Comparison of ENCODE assay signal across 18 cellular contexts in genomic region chr16:66508914-66509496, GRCh38. TPM values are rescaled to one million over a fixed set of nuclear protein-coding genes. Genes with fewer than 3 reads are reported as not detected.
DNase-seq lines count a peak whose midpoint lies in the region; ATAC-seq and TF ChIP-seq lines count a peak whose summit lies in the region.
"Had no signal": no experiment of that assay in that cellular context is flagged by ENCODE, and none has a peak within 500 bp of the region (broad histone marks: within the 10 kb centered on the region; RNA-seq: fewer than 3 reads in every experiment).

No MANE protein-coding gene starts in this region.

- no peaks in the 10 kb centered on the region for H3K9me3 Mint-ChIP-seq in natural killer cell
- H3K9me3 Mint-ChIP-seq: natural killer cell treated with Interleukin-12 subunit alpha and Interleukin-12 subunit beta and Interleukin-15 and Interleukin-18, amount 100 ng/mL, for 72 hours; stimulated activated naive CD8-positive, alpha-beta T cell treated with anti-CD3 and anti-CD28 coated beads, Interleukin-15, Interleukin-2, amounts not matched to agents 100 ng/mL and 50 ng/mL, for 24 hours; T-helper 1 cell treated with Interleukin-12 subunit alpha and Interleukin-12 subunit beta and Interleukin-4 antibody, amounts not matched to agents 30 μg/mL and 1 μg/mL, for 36 hours had no signal

- peaks cover 0 to 43% (median 0%) of the 10 kb centered on the region in 11 experiments; a peak in 9 of 22 replicates for H3K36me3 ChIP-seq in BLaER1 treated with 17β-estradiol and CSF1 and Interleukin-3, amounts not matched to agents 10 nM and 100 nM
- H3K36me3 ChIP-seq in right lobe of liver (no peaks in the 10 kb centered on the region), sigmoid colon (peaks cover 0 to 55% (median 11%) of the 10 kb centered on the region in 4 donors), HAP-1 (replicated peaks) (0 out of 2 replicates have a peak, but pooled peaks cover 6% of the 10 kb centered on the region)
- H3K36me3 ChIP-seq: MG63 had no signal

- TF ChIP-seq CTCF in VCaP (conservative IDR thresholded peaks at IDR 0.05) (no peak), right lobe of liver (IDR thresholded peaks at IDR 0.05) (no peak), sigmoid colon (IDR thresholded peaks at IDR 0.05) (no peak), natural killer cell (IDR thresholded peaks at IDR 0.05) (no peak)

- H3K4me2 ChIP-seq in BLaER1 treated with 17β-estradiol and CSF1 and Interleukin-3, amounts not matched to agents 10 nM and 100 nM: peak overlapping the region in 10 of 11 experiments; percentile 9 to 61 (median 41); a peak in 16 of 22 replicates

- no peaks in the 10 kb centered on the region for H3K27me3 ChIP-seq in BLaER1 treated with 17β-estradiol and CSF1 and Interleukin-3, amounts not matched to agents 10 nM and 100 nM
- H3K27me3 ChIP-seq in right lobe of liver (no peaks in the 10 kb centered on the region), sigmoid colon (no peaks in the 10 kb centered on the region), HAP-1 (ENCODE audit: low read depth) (no peaks in the 10 kb centered on the region)
- H3K27me3 ChIP-seq: MG63 had no signal

- H3K27ac ChIP-seq in BLaER1 treated with 17β-estradiol and CSF1 and Interleukin-3, amounts not matched to agents 10 nM and 100 nM: peak overlapping the region in 4 of 11 experiments; percentile 8 to 28 (median 16); a peak in 2 of 22 replicates
- H3K27ac ChIP-seq in VCaP (peak overlapping the region; percentile 77), right lobe of liver (peak overlapping the region in 1 of 3 donors; percentile 99), sigmoid colon (no peak overlapping the region)

- no peak overlapping the region for H3K27ac Mint-ChIP-seq in natural killer cell
- H3K27ac Mint-ChIP-seq: natural killer cell treated with Interleukin-12 subunit alpha and Interleukin-12 subunit beta and Interleukin-15 and Interleukin-18, amount 100 ng/mL, for 72 hours; stimulated activated naive CD8-positive, alpha-beta T cell treated with anti-CD3 and anti-CD28 coated beads, Interleukin-15, Interleukin-2, amounts not matched to agents 100 ng/mL and 50 ng/mL, for 24 hours; T-helper 1 cell treated with Interleukin-12 subunit alpha and Interleukin-12 subunit beta and Interleukin-4 antibody, amounts not matched to agents 30 μg/mL and 1 μg/mL, for 36 hours had no signal

- no peaks in the 10 kb centered on the region for H4K20me1 ChIP-seq in BLaER1 treated with 17β-estradiol and CSF1 and Interleukin-3, amounts not matched to agents 10 nM and 100 nM

- peaks cover 0 to 9% of the 10 kb centered on the region in 2 donors for H3K4me1 Mint-ChIP-seq in natural killer cell

- ATAC-seq in right lobe of liver (no peak), natural killer cell (no peak)
- ATAC-seq: natural killer cell treated with Interleukin-12 subunit alpha and Interleukin-12 subunit beta and Interleukin-15 and Interleukin-18, amount 100 ng/mL, for 72 hours had no signal

- intact Hi-C loops in right lobe of liver (cut with DNase I): no loop called here
- intact Hi-C loops in sigmoid colon (cut with DNase I): no loop called here
- intact Hi-C loops in natural killer cell (cut with micrococcal nuclease): no loop called here

- H3K9ac ChIP-seq in BLaER1 treated with 17β-estradiol and CSF1 and Interleukin-3, amounts not matched to agents 10 nM and 100 nM: peak overlapping the region in 2 of 11 experiments; percentile 12 to 19; a peak in 1 of 22 replicates

- TF ChIP-seq POLR2A in right lobe of liver (IDR thresholded peaks at IDR 0.05) (no peak), sigmoid colon (IDR thresholded peaks at IDR 0.05) (no peak)

- H3K4me1 ChIP-seq in BLaER1 treated with 17β-estradiol and CSF1 and Interleukin-3, amounts not matched to agents 10 nM and 100 nM: peaks cover 29 to 55% (median 45%) of the 10 kb centered on the region in 10 experiments
- H3K4me1 ChIP-seq in right lobe of liver (peaks cover 4 to 75% (median 23%) of the 10 kb centered on the region in 4 donors), sigmoid colon (peaks cover 0 to 24% (median 21%) of the 10 kb centered on the region in 4 donors), HAP-1 (peaks cover 7% of the 10 kb centered on the region)

- H3K4me3 Mint-ChIP-seq in natural killer cell: no peak overlapping the region
- H3K4me3 Mint-ChIP-seq: natural killer cell treated with Interleukin-12 subunit alpha and Interleukin-12 subunit beta and Interleukin-15 and Interleukin-18, amount 100 ng/mL, for 72 hours; stimulated activated naive CD8-positive, alpha-beta T cell treated with anti-CD3 and anti-CD28 coated beads, Interleukin-15, Interleukin-2, amounts not matched to agents 100 ng/mL and 50 ng/mL, for 24 hours; T-helper 1 cell treated with Interleukin-12 subunit alpha and Interleukin-12 subunit beta and Interleukin-4 antibody, amounts not matched to agents 30 μg/mL and 1 μg/mL, for 36 hours had no signal

- no peak for TF ChIP-seq EP300 in sigmoid colon (IDR thresholded peaks at IDR 0.05)

- in situ Hi-C loops in HAP-1 (cut with MboI; ENCODE audit: low sequenced_read_pairs): no loop called here

- H3K4me3 ChIP-seq in BLaER1 treated with 17β-estradiol and CSF1 and Interleukin-3, amounts not matched to agents 10 nM and 100 nM: no peak overlapping the region
- H3K4me3 ChIP-seq in right lobe of liver: no peak overlapping the region
- H3K4me3 ChIP-seq in sigmoid colon: no peak overlapping the region
- no peak overlapping the region for H3K4me3 ChIP-seq in HAP-1
- H3K4me3 ChIP-seq: MG63 had no signal

- WGBS in right lobe of liver (ENCODE audit: insufficient coverage, low coverage, low lambda C conversion rate, missing lambda C conversion rate): 96% methylated on average over 4 of the region's 9 CpGs
- WGBS in sigmoid colon, 2 donors: 91 to 96% methylated on average over 9 of the region's 9 CpGs

- no peaks in the 10 kb centered on the region for H3K27me3 Mint-ChIP-seq in natural killer cell (ENCODE audit: low read depth in 2 of 2)
- H3K27me3 Mint-ChIP-seq: natural killer cell treated with Interleukin-12 subunit alpha and Interleukin-12 subunit beta and Interleukin-15 and Interleukin-18, amount 100 ng/mL, for 72 hours; stimulated activated naive CD8-positive, alpha-beta T cell treated with anti-CD3 and anti-CD28 coated beads, Interleukin-15, Interleukin-2, amounts not matched to agents 100 ng/mL and 50 ng/mL, for 24 hours had no signal

- no peaks in the 10 kb centered on the region for H3K36me3 Mint-ChIP-seq in natural killer cell
- H3K36me3 Mint-ChIP-seq: natural killer cell treated with Interleukin-12 subunit alpha and Interleukin-12 subunit beta and Interleukin-15 and Interleukin-18, amount 100 ng/mL, for 72 hours had no signal

- DNase-seq in right lobe of liver (peak in 2 of 3 donors; percentile 15 to 43), sigmoid colon (peak; percentile 42), HAP-1 (ENCODE audit: low spot score in 2 of 2) (no peak), natural killer cell (no peak), NCI-H526 treated with DMSO at 0.1 percent for 48 hours (lab: John Stamatoyannopoulos, UW) (no peak)
- DNase-seq in activated naive CD4-positive, alpha-beta T cell (lab: John Stamatoyannopoulos, UW): no peak
- DNase-seq: activated effector memory CD4-positive, alpha-beta T cell treated with Interleukin-2 at 50 U/mL for 16 hours; amygdala; foreskin melanocyte; NCI-H187; retina; SHP77 treated with DMSO at 0.1 percent for 48 hours had no signal

- no peaks in the 10 kb centered on the region for H3K9me3 ChIP-seq in BLaER1 treated with 17β-estradiol and CSF1 and Interleukin-3, amounts not matched to agents 10 nM and 100 nM (replicated peaks in 1 of 11)
- no peaks in the 10 kb centered on the region for H3K9me3 ChIP-seq in right lobe of liver
- H3K9me3 ChIP-seq in sigmoid colon: no peaks in the 10 kb centered on the region
- no peaks in the 10 kb centered on the region for H3K9me3 ChIP-seq in HAP-1
- H3K9me3 ChIP-seq: MG63 had no signal

RNA-seq across cellular contexts. Expression of gene TK2, which starts 40.9 kb away (rescaled TPM):
- total RNA-seq in right lobe of liver: 10 to 100 TPM; 25.8 to 41.7 (median 33.6) TPM
- 10 to 100 TPM; 17.6 to 32.7 (median 22.2) TPM for total RNA-seq in sigmoid colon
- polyA plus RNA-seq in sigmoid colon: 10 to 100 TPM in 2 of 3 donors, 1 to 10 TPM in 1; 9.6 to 15.0 (median 11.6) TPM
- total RNA-seq in natural killer cell: 10 to 100 TPM; 18.8 to 25.8 (median 25.1) TPM

RNA-seq across cellular contexts. Expression of gene CKLF, which starts 43.4 kb away (rescaled TPM):
- total RNA-seq in right lobe of liver (10 to 100 TPM in 4 of 6 experiments, 1 to 10 TPM in 2; 8.4 to 30.5 (median 14.0) TPM), sigmoid colon (10 to 100 TPM; 24.1 to 53.6 (median 37.3) TPM), natural killer cell (10 to 100 TPM; 48.0 to 69.7 (median 54.6) TPM)
- 10 to 100 TPM; 40.2 to 57.4 (median 48.6) TPM for polyA plus RNA-seq in sigmoid colon

RNA-seq across cellular contexts. Expression of gene CMTM1, which starts 57.2 kb away (rescaled TPM):
- total RNA-seq in right lobe of liver (1 to 10 TPM in 2 of 6 experiments, under 1 TPM in 3, not detected in 1; 0.69 to 1.6 (median 0.90) TPM), sigmoid colon (1 to 10 TPM in 3 of 4 donors, under 1 TPM in 1; 0.71 to 3.0 (median 1.6) TPM), natural killer cell (1 to 10 TPM; 4.4 to 8.5 (median 7.8) TPM)
- under 1 TPM in 1 of 3 donors, not detected in 2; 0.85 TPM for polyA plus RNA-seq in sigmoid colon

Comparison
In these comparisons a context has a peak if more than half of its experiments do, and no peak if none do; other contexts are left out.
1. DNase-seq: peak in right lobe of liver (2 of 3) and sigmoid colon (single experiment); none in HAP-1 (0 of 2), natural killer cell (single experiment), NCI-H526 treated with DMSO at 0.1 percent for 48 hours (single experiment) and activated naive CD4-positive, alpha-beta T cell (0 of 4).